ENCODE assay signal across 1 cellular context in the genomic region with DNA sequence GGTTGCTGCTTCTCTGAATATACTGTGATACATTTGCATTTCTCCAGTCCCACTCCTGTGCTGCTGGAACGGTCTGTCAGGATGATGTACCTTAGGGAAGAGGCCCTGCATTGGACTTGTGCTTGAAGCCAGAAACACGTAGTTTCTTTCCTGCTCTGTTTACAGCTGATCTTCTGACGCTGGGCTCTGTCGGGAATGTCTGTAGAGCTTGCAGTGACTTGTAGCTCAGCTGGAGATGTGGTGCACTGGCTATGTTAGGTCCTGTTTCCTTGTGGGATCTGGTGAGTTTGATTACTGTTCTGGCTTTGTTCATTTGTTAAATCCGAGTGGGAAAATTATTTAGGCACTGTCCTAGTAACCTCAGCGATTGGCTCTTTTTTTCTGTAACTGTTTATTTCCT.
TF ChIP-seq lines count a peak whose summit lies in the region.

No MANE protein-coding gene starts in this region.

TF ChIP-seq in K562, 482 proteins besides CTCF, POLR2A, EP300 and RAD21:
- TF ChIP-seq, protein P1, sequence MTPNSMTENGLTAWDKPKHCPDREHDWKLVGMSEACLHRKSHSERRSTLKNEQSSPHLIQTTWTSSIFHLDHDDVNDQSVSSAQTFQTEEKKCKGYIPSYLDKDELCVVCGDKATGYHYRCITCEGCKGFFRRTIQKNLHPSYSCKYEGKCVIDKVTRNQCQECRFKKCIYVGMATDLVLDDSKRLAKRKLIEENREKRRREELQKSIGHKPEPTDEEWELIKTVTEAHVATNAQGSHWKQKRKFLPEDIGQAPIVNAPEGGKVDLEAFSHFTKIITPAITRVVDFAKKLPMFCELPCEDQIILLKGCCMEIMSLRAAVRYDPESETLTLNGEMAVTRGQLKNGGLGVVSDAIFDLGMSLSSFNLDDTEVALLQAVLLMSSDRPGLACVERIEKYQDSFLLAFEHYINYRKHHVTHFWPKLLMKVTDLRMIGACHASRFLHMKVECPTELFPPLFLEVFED (CRISPR knock-in tag; conservative IDR thresholded peaks at IDR 0.05) = no peak
- TF ChIP-seq FOXM1 (IDR thresholded peaks at IDR 0.05; ENCODE audit: low read depth) = no peak
- TF ChIP-seq FOXM1 (CRISPR knock-in tag; IDR thresholded peaks at IDR 0.05; ENCODE audit: low read depth) = no peak
- no peak for TF ChIP-seq SIX5 (IDR thresholded peaks at IDR 0.05; ENCODE audit: borderline replicate concordance in 1 of 2, insufficient read depth in 1 of 2, low read depth in 1 of 2, low read length in 2 of 2)
- no peak for TF ChIP-seq GTF3C2 (IDR thresholded peaks at IDR 0.05; ENCODE audit: borderline replicate concordance, extremely low read depth, insufficient read length)
- TF ChIP-seq CHD7 (IDR thresholded peaks at IDR 0.05; ENCODE audit: low read depth, low read length) = no peak
- no peak for TF ChIP-seq BRCA1 (IDR thresholded peaks at IDR 0.05)
- TF ChIP-seq BRCA1 (CRISPR knock-in tag; IDR thresholded peaks at IDR 0.05) = no peak
- TF ChIP-seq NCOA1 (IDR thresholded peaks at IDR 0.05; ENCODE audit: low read depth) = no peak
- no peak for TF ChIP-seq FOXK1 (CRISPR knock-in tag; IDR thresholded peaks at IDR 0.05; ENCODE audit: borderline replicate concordance)
- no peak for TF ChIP-seq TFAP4 (CRISPR knock-in tag; IDR thresholded peaks at IDR 0.05; ENCODE audit: borderline replicate concordance)
TF ChIP-seq in K562: peak in this region for 0.
